Comparison of ENCODE assay signal across 27 cellular contexts in genomic region chr5:115453391-115454095, GRCh38.
"Had no signal": no experiment of that assay in that cellular context is flagged by ENCODE, and none has a peak within 500 bp of the region (broad histone marks: within the 10 kb centered on the region; RNA-seq: fewer than 3 reads in every experiment).

No MANE protein-coding gene starts in this region.

- H3K4me2 ChIP-seq: KMS-11, SK-N-SH had no signal

- H3K4me3 Mint-ChIP-seq: activated CD4-positive, alpha-beta memory T cell treated with anti-CD3 and anti-CD28 coated beads for 36 hours; activated CD4-positive, alpha-beta T cell treated with anti-CD3 and anti-CD28 coated beads, Interleukin-2, amount 10 ng/mL, durations not matched to agents 7 days and 5 days; activated naive CD4-positive, alpha-beta T cell treated with anti-CD3 and anti-CD28 coated beads for 36 hours; activated naive CD8-positive, alpha-beta T cell treated with anti-CD3 and anti-CD28 coated beads for 36 hours; activated T-helper 17 cell treated with anti-CD3 and anti-CD28 coated beads, Interleukin-2, amount 50 U/mL, for 72 hours had no signal

- ATAC-seq: activated T-helper 17 cell treated with anti-CD3 and anti-CD28 coated beads, Interleukin-2, amount 50 U/mL, for 72 hours had no signal

- H3K9ac ChIP-seq: KMS-11, SK-N-SH had no signal

- H3K4me1 ChIP-seq: SJCRH30 had no signal

- H3K27me3 ChIP-seq: adrenal gland, Peyer's patch, SJCRH30 had no signal

- DNase-seq: activated CD4-positive, alpha-beta memory T cell treated with anti-CD3 and anti-CD28 coated beads for 36 hours; activated CD4-positive, alpha-beta T cell treated with anti-CD3 and anti-CD28 coated beads, Interleukin-2, amount 10 ng/mL, durations not matched to agents 7 days and 5 days; activated CD4-positive, CD25-positive, alpha-beta regulatory T cell; activated gamma-delta T cell; activated naive CD4-positive, alpha-beta T cell treated with anti-CD3 and anti-CD28 coated beads for 36 hours; activated naive CD8-positive, alpha-beta T cell treated with anti-CD3 and anti-CD28 coated beads for 36 hours; activated T-cell treated with anti-CD3 and anti-CD28 coated beads for 4 hours; activated T-cell treated with anti-CD3 and anti-CD28 coated beads, Interleukin-2, amount 50 U/mL, for 48 hours; adrenal gland; anterior cingulate cortex; MV-4-11; NCI-H1092 treated with DMSO at 0.1 percent for 48 hours; NCI-H1436; NCI-H187; NCI-H2081; NCI-H510A treated with DMSO at 0.1 percent for 48 hours; NCI-H69; NK-92 treated with Interleukin-12 subunit alpha and Interleukin-12 subunit beta, amount 100 ng/mL, for 24 hours; Peyer's patch; Right ventricle myocardium superior; SJCRH30; SK-N-SH; T-helper 1 cell had no signal

- H3K4me1 Mint-ChIP-seq: activated CD4-positive, alpha-beta T cell treated with anti-CD3 and anti-CD28 coated beads, Interleukin-2, amount 10 ng/mL, durations not matched to agents 7 days and 5 days; activated T-helper 17 cell treated with anti-CD3 and anti-CD28 coated beads, Interleukin-2, amount 50 U/mL, for 72 hours had no signal

- H3K27ac Mint-ChIP-seq: activated CD4-positive, alpha-beta memory T cell treated with anti-CD3 and anti-CD28 coated beads for 36 hours; activated CD4-positive, alpha-beta T cell treated with anti-CD3 and anti-CD28 coated beads, Interleukin-2, amount 10 ng/mL, durations not matched to agents 7 days and 5 days; activated naive CD4-positive, alpha-beta T cell treated with anti-CD3 and anti-CD28 coated beads for 36 hours; activated naive CD8-positive, alpha-beta T cell treated with anti-CD3 and anti-CD28 coated beads for 36 hours; activated T-helper 17 cell treated with anti-CD3 and anti-CD28 coated beads, Interleukin-2, amount 50 U/mL, for 72 hours had no signal

- H3K27ac ChIP-seq: adrenal gland, KMS-11, RWPE1, SJCRH30, VCaP had no signal

- H3K36me3 Mint-ChIP-seq: activated CD4-positive, alpha-beta memory T cell treated with anti-CD3 and anti-CD28 coated beads for 36 hours; activated naive CD8-positive, alpha-beta T cell treated with anti-CD3 and anti-CD28 coated beads for 36 hours had no signal

- H3K36me3 ChIP-seq: adrenal gland, Peyer's patch, SJCRH30 had no signal

- H3K9me3 ChIP-seq: adrenal gland, Peyer's patch, SJCRH30, SK-N-SH had no signal

- H3K9me3 Mint-ChIP-seq: activated CD4-positive, alpha-beta memory T cell treated with anti-CD3 and anti-CD28 coated beads for 36 hours; activated CD4-positive, alpha-beta T cell treated with anti-CD3 and anti-CD28 coated beads, Interleukin-2, amount 10 ng/mL, durations not matched to agents 7 days and 5 days; activated naive CD4-positive, alpha-beta T cell treated with anti-CD3 and anti-CD28 coated beads for 36 hours; activated naive CD8-positive, alpha-beta T cell treated with anti-CD3 and anti-CD28 coated beads for 36 hours; activated T-helper 17 cell treated with anti-CD3 and anti-CD28 coated beads, Interleukin-2, amount 50 U/mL, for 72 hours had no signal

- H3K9me2 ChIP-seq: SK-N-SH had no signal

- H3K4me3 ChIP-seq: adrenal gland, Peyer's patch, SJCRH30 had no signal
